ENCODE assay signal across 8 cellular contexts in the genomic region with DNA sequence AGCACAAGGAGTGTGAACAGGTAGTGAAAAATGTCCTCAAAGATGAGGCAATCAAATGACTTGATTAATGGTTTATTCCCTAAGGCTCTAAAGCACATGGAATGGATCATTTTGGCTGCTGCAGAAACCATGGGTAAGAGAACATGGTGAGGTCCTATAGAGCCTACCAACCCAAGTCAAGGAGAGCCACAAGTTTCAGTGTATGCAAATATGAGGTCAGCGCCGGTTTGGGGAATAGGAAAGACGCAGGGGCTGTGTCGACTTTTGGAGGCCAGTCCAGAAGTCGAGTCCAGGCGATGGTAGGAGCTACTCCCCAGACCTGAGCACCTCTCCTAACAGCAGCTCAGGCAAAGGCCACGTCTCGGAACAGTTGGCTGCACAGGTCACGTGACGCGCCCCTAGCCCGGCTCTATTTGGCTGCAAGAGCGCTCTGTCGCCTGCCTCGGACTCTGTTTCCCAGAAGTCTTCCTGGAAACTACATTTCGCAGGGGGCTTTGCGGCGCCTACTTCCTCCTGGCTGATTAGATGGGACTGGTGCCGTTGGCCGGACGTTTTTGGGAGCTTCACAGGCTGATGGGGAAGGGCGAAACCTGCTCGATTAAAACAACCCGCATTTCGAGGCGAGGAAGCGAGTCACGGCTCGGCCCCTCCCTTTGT.
DNase-seq lines count a peak whose midpoint lies in the region; ATAC-seq and TF ChIP-seq lines count a peak whose summit lies in the region.

No MANE protein-coding gene starts in this region.

- TF ChIP-seq CTCF in BJ (IDR thresholded peaks at IDR 0.05; ENCODE audit: insufficient read depth, low read depth, low read length) = no peak

- peak overlapping the region; percentile 68 for H3K4me3 ChIP-seq in BJ (ENCODE audit: low read depth, low read length)

- POLR2A ChIA-PET in BJ (lab: Charles Lee) = interaction anchor here (0.6 kb wide), 1 partner anchor 236 kb away, joined by 3 read pairs; no protein-coding TSS in a partner anchor

- H3K27me3 ChIP-seq in BJ (ENCODE audit: control insufficient read depth, insufficient read depth, low read length) = peaks cover 4% of the 10 kb centered on the region

- ATAC-seq in GM19397 (IDR thresholded peaks at IDR 0.05; ENCODE audit: unreplicated experiment) (peak; percentile 53), HG03521 (IDR thresholded peaks at IDR 0.05; ENCODE audit: unreplicated experiment) (peak; percentile 32)

- DNase-seq in BJ (ENCODE audit: low read depth) (no peak), NOMO-1 treated with DMSO at 0.1 percent for 48 hours (lab: John Stamatoyannopoulos, UW; ENCODE audit: unreplicated experiment) (peak; percentile 85), activated T-cell treated with anti-CD3 and anti-CD28 coated beads for 48 hours (ENCODE audit: low read depth) (peak; percentile 64), erythroblast (lab: John Stamatoyannopoulos, UW) (peak; percentile 81 to 85), mucosa of gallbladder (ENCODE audit: low spot score) (peak; percentile 83)
- DNase-seq in stimulated activated CD8-positive, alpha-beta memory T cell treated with anti-CD3 and anti-CD28 coated beads, Interleukin-4, amount 100 ng/mL, for 24 hours (ENCODE audit: low read depth) = peak; percentile 65

- CTCF ChIA-PET in BJ (lab: Yijun Ruan, JAX) = interaction anchor here (0.7 to 1.4 kb wide), 4 partner anchors 9 to 236 kb away, joined by 3 to 4 read pairs (median 4); no protein-coding TSS in a partner anchor

- no peaks in the 10 kb centered on the region for H3K36me3 ChIP-seq in BJ (ENCODE audit: control insufficient read depth, insufficient read depth, low read length)

- no peak for TF ChIP-seq POLR2A in erythroblast (IDR thresholded peaks at IDR 0.05; ENCODE audit: low read length)
